34 cellular contexts compared by ENCODE assay signal in the genomic region with DNA sequence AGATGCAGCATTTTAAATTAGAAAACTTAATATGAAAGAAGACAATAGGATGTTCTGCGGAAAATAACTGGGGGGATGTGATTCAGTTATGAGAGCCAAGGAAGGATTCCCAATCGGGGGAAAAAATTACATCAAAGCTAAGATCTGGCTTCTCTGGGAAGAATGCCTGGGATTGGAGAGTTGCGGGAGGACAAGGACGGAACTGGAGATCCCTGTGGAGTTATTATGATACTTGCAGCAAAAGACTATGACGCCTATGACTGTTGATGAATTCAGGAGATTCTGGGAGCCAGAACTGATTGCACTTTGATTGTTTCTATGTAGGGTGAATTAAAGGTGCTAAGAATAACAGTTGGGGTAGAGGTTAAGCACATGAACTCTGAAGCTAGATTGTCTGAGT.
"Had no signal": no experiment of that assay in that cellular context is flagged by ENCODE, and none has a peak within 500 bp of the region (broad histone marks: within the 10 kb centered on the region; RNA-seq: fewer than 3 reads in every experiment).

No MANE protein-coding gene starts in this region.

- DNase-seq: Karpas-422, Kasumi-1, MG63, MM.1S, MV-4-11, NCI-H1048, NCI-H1092, NCI-H1092 treated with DMSO at 0.1 percent for 48 hours, NCI-H1105, NCI-H1105 treated with DMSO at 0.1 percent for 48 hours, NCI-H1417, NCI-H1417 treated with DMSO at 0.1 percent for 48 hours, NCI-H1436, NCI-H1436 treated with DMSO at 0.1 percent for 48 hours, NCI-H146, NCI-H1694, NCI-H1694 treated with DMSO at 0.1 percent for 48 hours, NCI-H187, NCI-H187 treated with DMSO at 0.1 percent for 48 hours, NCI-H1930, NCI-H2029, NCI-H2029 treated with DMSO at 0.1 percent for 48 hours, NCI-H2081, NCI-H2081 treated with DMSO at 0.1 percent for 48 hours, NCI-H2107, NCI-H2171, NCI-H2171 treated with DMSO at 0.1 percent for 48 hours, NCI-H2227 treated with DMSO at 0.1 percent for 48 hours, NCI-H226, NCI-H345, NCI-H446, NCI-H446 treated with DMSO at 0.1 percent for 48 hours, NCI-H510A had no signal

- H3K27me3 ChIP-seq: MG63 had no signal

- H3K9me3 ChIP-seq: MG63 had no signal

- H3K27ac ChIP-seq: KMS-11 had no signal

- H3K36me3 ChIP-seq: MG63 had no signal

- H3K4me3 ChIP-seq: MG63 had no signal
